11 cellular contexts compared by ENCODE assay signal in the genomic region with DNA sequence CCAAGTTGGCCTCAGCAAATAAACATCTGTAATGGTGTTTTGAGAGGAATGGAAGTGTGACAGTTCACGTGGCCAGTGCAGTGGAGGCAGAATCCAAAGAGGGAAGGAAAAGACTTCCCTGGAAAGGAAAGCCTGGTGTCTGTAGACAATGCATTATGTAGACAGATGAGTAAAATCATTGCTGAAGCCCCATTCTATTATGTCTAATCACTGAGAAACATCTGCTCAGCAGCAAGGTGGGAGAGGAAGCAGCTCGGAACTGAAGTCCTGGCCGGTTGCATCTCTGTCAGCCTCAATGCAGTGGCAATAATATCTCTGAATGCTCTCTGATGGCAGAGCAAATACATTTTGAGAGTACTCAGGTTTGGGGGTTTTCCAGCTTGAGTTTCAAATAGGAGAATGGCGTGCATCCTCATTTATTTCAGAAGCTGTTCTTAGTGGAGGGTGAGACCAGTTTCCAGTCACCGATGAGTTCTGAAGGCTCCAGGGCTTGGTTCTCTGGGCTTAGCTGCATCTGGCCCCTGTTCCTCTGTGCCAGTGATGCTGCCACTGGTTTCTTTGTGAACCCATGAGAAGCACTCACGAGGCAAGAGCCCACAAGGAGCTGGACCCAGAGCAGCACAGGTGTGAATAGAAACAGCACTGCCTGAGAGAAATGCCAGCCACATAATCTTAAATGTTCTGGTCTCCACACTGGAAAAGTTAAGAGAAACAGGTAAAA.
DNase-seq lines count a peak whose midpoint lies in the region; ATAC-seq and TF ChIP-seq lines count a peak whose summit lies in the region.
"Had no signal": no experiment of that assay in that cellular context is flagged by ENCODE, and none has a peak within 500 bp of the region (broad histone marks: within the 10 kb centered on the region; RNA-seq: fewer than 3 reads in every experiment).

No MANE protein-coding gene starts in this region.

- no peaks in the 10 kb centered on the region for H3K9me3 ChIP-seq in effector memory CD4-positive, alpha-beta T cell (ENCODE audit: control insufficient read depth, low read length)
- H3K9me3 ChIP-seq in endodermal cell (ENCODE audit: control insufficient read depth, low read length) (peaks cover 14% of the 10 kb centered on the region), stomach (peaks cover 0 to 30% (median 26%) of the 10 kb centered on the region in 4 donors)

- peaks cover 36% of the 10 kb centered on the region for H3K9me3 Mint-ChIP-seq in endodermal cell

- H3K27ac Mint-ChIP-seq in endodermal cell = no peak overlapping the region
- H3K27ac Mint-ChIP-seq: type B pancreatic cell had no signal

- peaks cover 5% of the 10 kb centered on the region for H3K36me3 ChIP-seq in effector memory CD4-positive, alpha-beta T cell (ENCODE audit: control insufficient read depth, insufficient read depth, low read length)
- H3K36me3 ChIP-seq in endodermal cell (ENCODE audit: control insufficient read depth, insufficient read depth, low read length) = peaks cover 25% of the 10 kb centered on the region
- peaks cover 32 to 66% (median 54%) of the 10 kb centered on the region in 4 donors for H3K36me3 ChIP-seq in stomach

- no peak for DNase-seq in effector memory CD4-positive, alpha-beta T cell
- DNase-seq in NCI-H2081 treated with DMSO at 0.1 percent for 48 hours (lab: John Stamatoyannopoulos, UW) = no peak
- no peak for DNase-seq in endodermal cell
- no peak for DNase-seq in stomach
- DNase-seq: amniotic stem cell, hypothalamus had no signal

- intact Hi-C loops in stomach (cut with DNase I; ENCODE audit: low total_unique reads) = no loop called here

- peaks cover 6% of the 10 kb centered on the region for H3K4me1 ChIP-seq in effector memory CD4-positive, alpha-beta T cell (ENCODE audit: control insufficient read depth, insufficient read depth, low read length, poor library complexity, severe bottlenecking)
- H3K4me1 ChIP-seq in endodermal cell (ENCODE audit: control insufficient read depth, insufficient read depth, low read length) (no peaks in the 10 kb centered on the region), stomach (no peaks in the 10 kb centered on the region)

- WGBS in endodermal cell (ENCODE audit: insufficient coverage in 1 of 2, insufficient read length in 1 of 2), 2 experiments = 94 to 96% methylated on average over 3 to 6 of the region's 6 CpGs
- 67 to 84% (median 80%) methylated on average over 6 of the region's 6 CpGs for WGBS in stomach, 5 donors

- no peaks in the 10 kb centered on the region for H3K27me3 ChIP-seq in effector memory CD4-positive, alpha-beta T cell (replicated peaks; ENCODE audit: control insufficient read depth, insufficient read depth, low read length, poor library complexity, severe bottlenecking)
- no peaks in the 10 kb centered on the region for H3K27me3 ChIP-seq in endodermal cell (ENCODE audit: control insufficient read depth, insufficient read depth, low read length, poor library complexity, severe bottlenecking)
- no peaks in the 10 kb centered on the region for H3K27me3 ChIP-seq in stomach

- H3K4me1 Mint-ChIP-seq in endodermal cell = no peaks in the 10 kb centered on the region

- H3K27me3 Mint-ChIP-seq in endodermal cell (ENCODE audit: insufficient read depth) = no peaks in the 10 kb centered on the region
- H3K27me3 Mint-ChIP-seq: type B pancreatic cell had no signal

- no peak for TF ChIP-seq EP300 in stomach (IDR thresholded peaks at IDR 0.05)

- TF ChIP-seq CTCF in endodermal cell (conservative IDR thresholded peaks at IDR 0.05) (no peak), stomach (IDR thresholded peaks at IDR 0.05) (no peak)

- peak; percentile 30 for ATAC-seq in GM18858 (IDR thresholded peaks at IDR 0.05; ENCODE audit: unreplicated experiment)
- peak; percentile 26 for ATAC-seq in GM21576 (IDR thresholded peaks at IDR 0.05; ENCODE audit: unreplicated experiment)
- ATAC-seq in HG03565 (IDR thresholded peaks at IDR 0.05; ENCODE audit: unreplicated experiment) = peak; percentile 34
- no peak for ATAC-seq in SK-N-SH treated with all-trans-retinoic acid at 6 μM for 48 hours

- H3K4me3 ChIP-seq in effector memory CD4-positive, alpha-beta T cell (ENCODE audit: insufficient read depth, low read depth, low read length, poor library complexity, severe bottlenecking) = no peak overlapping the region
- H3K4me3 ChIP-seq in endodermal cell (ENCODE audit: low read length) = no peak overlapping the region
- H3K4me3 ChIP-seq in stomach = no peak overlapping the region

- H3K9ac ChIP-seq in endodermal cell (ENCODE audit: extremely low read depth, low read length, poor library complexity, severe bottlenecking) = no peak overlapping the region

- peaks cover 31% of the 10 kb centered on the region for H3K36me3 Mint-ChIP-seq in endodermal cell (ENCODE audit: low read depth)

- no peak overlapping the region for H3K4me3 Mint-ChIP-seq in endodermal cell
- H3K4me3 Mint-ChIP-seq: type B pancreatic cell had no signal

- peak overlapping the region; percentile 56 for H3K27ac ChIP-seq in effector memory CD4-positive, alpha-beta T cell (ENCODE audit: insufficient read depth, low read length, poor library complexity, severe bottlenecking)
- H3K27ac ChIP-seq in endodermal cell (ENCODE audit: low read depth, low read length) (no peak overlapping the region), stomach (no peak overlapping the region)

- TF ChIP-seq POLR2A in stomach (IDR thresholded peaks at IDR 0.05) = no peak

TF ChIP-seq in SK-N-SH treated with all-trans-retinoic acid at 6 μM for 48 hours, 23 proteins besides CTCF, POLR2A, EP300 and RAD21:
- TF ChIP-seq, protein P1, sequence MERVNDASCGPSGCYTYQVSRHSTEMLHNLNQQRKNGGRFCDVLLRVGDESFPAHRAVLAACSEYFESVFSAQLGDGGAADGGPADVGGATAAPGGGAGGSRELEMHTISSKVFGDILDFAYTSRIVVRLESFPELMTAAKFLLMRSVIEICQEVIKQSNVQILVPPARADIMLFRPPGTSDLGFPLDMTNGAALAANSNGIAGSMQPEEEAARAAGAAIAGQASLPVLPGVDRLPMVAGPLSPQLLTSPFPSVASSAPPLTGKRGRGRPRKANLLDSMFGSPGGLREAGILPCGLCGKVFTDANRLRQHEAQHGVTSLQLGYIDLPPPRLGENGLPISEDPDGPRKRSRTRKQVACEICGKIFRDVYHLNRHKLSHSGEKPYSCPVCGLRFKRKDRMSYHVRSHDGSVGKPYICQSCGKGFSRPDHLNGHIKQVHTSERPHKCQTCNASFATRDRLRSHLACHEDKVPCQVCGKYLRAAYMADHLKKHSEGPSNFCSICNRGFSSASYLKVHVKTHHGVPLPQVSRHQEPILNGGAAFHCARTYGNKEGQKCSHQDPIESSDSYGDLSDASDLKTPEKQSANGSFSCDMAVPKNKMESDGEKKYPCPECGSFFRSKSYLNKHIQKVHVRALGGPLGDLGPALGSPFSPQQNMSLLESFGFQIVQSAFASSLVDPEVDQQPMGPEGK (CRISPR knock-in tag; IDR thresholded peaks at IDR 0.05; ENCODE audit: borderline replicate concordance) = no peak
- no peak for TF ChIP-seq BACH2 (CRISPR knock-in tag; IDR thresholded peaks at IDR 0.05; ENCODE audit: borderline replicate concordance)
- TF ChIP-seq, protein P2, sequence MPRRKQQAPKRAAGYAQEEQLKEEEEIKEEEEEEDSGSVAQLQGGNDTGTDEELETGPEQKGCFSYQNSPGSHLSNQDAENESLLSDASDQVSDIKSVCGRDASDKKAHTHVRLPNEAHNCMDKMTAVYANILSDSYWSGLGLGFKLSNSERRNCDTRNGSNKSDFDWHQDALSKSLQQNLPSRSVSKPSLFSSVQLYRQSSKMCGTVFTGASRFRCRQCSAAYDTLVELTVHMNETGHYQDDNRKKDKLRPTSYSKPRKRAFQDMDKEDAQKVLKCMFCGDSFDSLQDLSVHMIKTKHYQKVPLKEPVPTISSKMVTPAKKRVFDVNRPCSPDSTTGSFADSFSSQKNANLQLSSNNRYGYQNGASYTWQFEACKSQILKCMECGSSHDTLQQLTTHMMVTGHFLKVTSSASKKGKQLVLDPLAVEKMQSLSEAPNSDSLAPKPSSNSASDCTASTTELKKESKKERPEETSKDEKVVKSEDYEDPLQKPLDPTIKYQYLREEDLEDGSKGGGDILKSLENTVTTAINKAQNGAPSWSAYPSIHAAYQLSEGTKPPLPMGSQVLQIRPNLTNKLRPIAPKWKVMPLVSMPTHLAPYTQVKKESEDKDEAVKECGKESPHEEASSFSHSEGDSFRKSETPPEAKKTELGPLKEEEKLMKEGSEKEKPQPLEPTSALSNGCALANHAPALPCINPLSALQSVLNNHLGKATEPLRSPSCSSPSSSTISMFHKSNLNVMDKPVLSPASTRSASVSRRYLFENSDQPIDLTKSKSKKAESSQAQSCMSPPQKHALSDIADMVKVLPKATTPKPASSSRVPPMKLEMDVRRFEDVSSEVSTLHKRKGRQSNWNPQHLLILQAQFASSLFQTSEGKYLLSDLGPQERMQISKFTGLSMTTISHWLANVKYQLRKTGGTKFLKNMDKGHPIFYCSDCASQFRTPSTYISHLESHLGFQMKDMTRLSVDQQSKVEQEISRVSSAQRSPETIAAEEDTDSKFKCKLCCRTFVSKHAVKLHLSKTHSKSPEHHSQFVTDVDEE (CRISPR knock-in tag; IDR thresholded peaks at IDR 0.05) = no peak
- TF ChIP-seq RARB (CRISPR knock-in tag; IDR thresholded peaks at IDR 0.05) = no peak
- TF ChIP-seq ZNF565 (CRISPR knock-in tag; conservative IDR thresholded peaks at IDR 0.05; ENCODE audit: low read depth) = no peak
